ENCODE assay signal across 7 cellular contexts in genomic region chr9:97923529-97924108, GRCh38.
DNase-seq lines count a peak whose midpoint lies in the region; TF ChIP-seq lines count a peak whose summit lies in the region.

No MANE protein-coding gene starts in this region.

- no peak overlapping the region for H3K4me3 ChIP-seq in GM12875 (ENCODE audit: low read depth, low read length)

- DNase-seq in HPDE6-E6E7 (ENCODE audit: extremely low spot score) (peak; percentile 25), NCI-H748 (lab: John Stamatoyannopoulos, UW; ENCODE audit: unreplicated experiment) (peak; percentile 89), midbrain (lab: John Stamatoyannopoulos, UW) (peak; percentile 90)
- peak; percentile 68 to 78 for DNase-seq in activated CD4-positive, alpha-beta T cell treated with anti-CD3 and anti-CD28 coated beads, Interleukin-2, amount 50 U/mL, for 48 hours
- DNase-seq in effector CD8-positive, alpha-beta T cell (lab: John Stamatoyannopoulos, UW): peak; percentile 61
- DNase-seq in stimulated activated CD8-positive, alpha-beta memory T cell treated with anti-CD3 and anti-CD28 coated beads, Interleukin-4, amount 100 ng/mL, for 24 hours (ENCODE audit: low read depth): peak; percentile 54

- TF ChIP-seq CTCF in GM12875 (IDR thresholded peaks at IDR 0.05; ENCODE audit: borderline replicate concordance, insufficient read depth, low read depth, low read length): peak; percentile 54; the same call in 1 of the 2 replicates

Comparison
In these comparisons a context has a peak if more than half of its experiments do, and no peak if none do; other contexts are left out.
1. DNase-seq: peak in every context shown above with its lines; median percentile 90 in midbrain; 89 in NCI-H748; 73 in activated CD4-positive, alpha-beta T cell treated with anti-CD3 and anti-CD28 coated beads, Interleukin-2, amount 50 U/mL, for 48 hours; 61 in effector CD8-positive, alpha-beta T cell; 54 in stimulated activated CD8-positive, alpha-beta memory T cell treated with anti-CD3 and anti-CD28 coated beads, Interleukin-4, amount 100 ng/mL, for 24 hours; 25 in HPDE6-E6E7.